17 cellular contexts compared by ENCODE assay signal in the genomic region with DNA sequence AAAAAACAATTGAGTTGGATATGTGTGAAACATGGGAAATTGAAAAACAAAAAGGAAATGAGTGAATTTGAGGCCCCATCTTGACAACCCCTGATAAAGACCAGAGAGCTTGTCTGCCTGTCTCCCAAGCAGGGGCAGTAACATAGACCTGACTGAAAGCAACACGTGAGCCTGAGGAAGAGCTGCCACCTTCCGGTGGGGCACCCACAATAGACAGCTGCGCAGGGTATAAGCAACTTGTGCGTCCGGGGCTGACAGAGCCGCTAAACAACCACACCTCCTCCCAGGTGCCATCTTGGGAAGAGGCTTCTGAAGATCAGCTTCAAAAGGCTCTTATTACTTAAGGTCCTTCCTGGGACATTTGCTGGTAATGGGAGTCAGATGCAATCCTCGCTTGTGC.
A peak's percentile ranks its signal among the peaks of the same experiment; 100 is the strongest.
DNase-seq lines count a peak whose midpoint lies in the region; ATAC-seq, FAIRE-seq and TF ChIP-seq lines count a peak whose summit lies in the region.
"Had no signal": no experiment of that assay in that cellular context is flagged by ENCODE, and none has a peak within 500 bp of the region (broad histone marks: within the 10 kb centered on the region; RNA-seq: fewer than 3 reads in every experiment).

No MANE protein-coding gene starts in this region.

- intact Hi-C loops in K562 (cut with micrococcal nuclease), result no loop called here

- H3K4me2 ChIP-seq in K562 (ENCODE audit: insufficient read depth, low read length), result no peak overlapping the region

- no peaks in the 10 kb centered on the region for H3K9me1 ChIP-seq in K562 (ENCODE audit: control insufficient read depth, insufficient read depth, low read length)

- no peak overlapping the region for H3K9ac ChIP-seq in K562 (ENCODE audit: insufficient read depth in 1 of 2, low read depth in 2 of 2, low read length in 2 of 2)

- POLR2A ChIA-PET in K562 (lab: Yijun Ruan, JAX), result interaction anchor here (0.5 to 0.9 kb wide), 2 partner anchors 14 to 445 kb away, joined by 3 read pairs; no protein-coding TSS in a partner anchor

- no peaks in the 10 kb centered on the region for H3K79me2 ChIP-seq in K562 (ENCODE audit: control insufficient read depth, insufficient read depth, low read length)

- TF ChIP-seq RAD21 in Ishikawa (IDR thresholded peaks at IDR 0.05; ENCODE audit: low read depth) (0 out of 2 replicates have a peak, but pooled peaks have one; percentile 2), K562 (CRISPR knock-in tag; conservative IDR thresholded peaks at IDR 0.05 in 1 of 2, IDR thresholded peaks at IDR 0.05 in 1 of 2) (no peak)

- DNase-seq in NCI-H748 (lab: John Stamatoyannopoulos, UW; ENCODE audit: unreplicated experiment) (peak; percentile 47), K562 (ENCODE audit: extremely low read depth in 1 of 4, low spot score in 3 of 4) (peak in 1 of 4 experiments; percentile 6), superior temporal gyrus (ENCODE audit: extremely low spot score) (peak; percentile 39), HK-2 (ENCODE audit: unreplicated experiment) (no peak), DMS153 (lab: John Stamatoyannopoulos, UW) (no peak)
- DNase-seq: BE2C; CD8-positive, alpha-beta T cell; NCI-H1092 treated with DMSO at 0.1 percent for 48 hours; NCI-H1694 treated with DMSO at 0.1 percent for 48 hours; NCI-H2171; NCI-H510A; PC-3 had no signal

- TF ChIP-seq EP300 in Ishikawa (IDR thresholded peaks at IDR 0.05; ENCODE audit: borderline replicate concordance), result no peak
- no peak for TF ChIP-seq EP300 in K562 (IDR thresholded peaks at IDR 0.05; ENCODE audit: low read length)

- FAIRE-seq in K562 (lab: Jason Lieb, UNC), result no peak
- FAIRE-seq: GM18507 had no signal

- WGBS in K562 (ENCODE audit: insufficient coverage, low coverage, missing lambda C conversion rate), result 0% methylated on average over 6 of the region's 7 CpGs

- no peak overlapping the region for H3K27ac ChIP-seq in K562 (ENCODE audit: extremely low read depth, low read depth, low read length)
- H3K27ac ChIP-seq: SK-N-MC had no signal

- no peaks in the 10 kb centered on the region for H3K27me3 ChIP-seq in K562 (ENCODE audit: control insufficient read depth in 2 of 2, insufficient read depth in 2 of 2, low read length in 2 of 2)
- H3K27me3 ChIP-seq: BE2C had no signal

- H3K4me3 ChIP-seq in K562, result no peak overlapping the region
- H3K4me3 ChIP-seq: HAP-1, SK-N-MC had no signal

- ATAC-seq in K562, result peak; percentile 59; the same call in 2 of the 3 replicates
- no peak for ATAC-seq in activated CD4-positive, CD25-positive, alpha-beta regulatory T cell treated with anti-CD3 and anti-CD28 coated beads, Interleukin-2, amount 50 U/mL, for 24 hours
- ATAC-seq: CD8-positive, alpha-beta T cell; PC-3 had no signal

- no peak for TF ChIP-seq POLR2A in K562 (conservative IDR thresholded peaks at IDR 0.05)

- CTCF ChIA-PET in K562 (lab: Yijun Ruan, JAX; ENCODE audit: low intra/inter-chr PET ratio), result no interaction called here

- no peaks in the 10 kb centered on the region for H3K36me3 ChIP-seq in K562 (ENCODE audit: control insufficient read depth, insufficient read depth, low read length)
- H3K36me3 ChIP-seq: BE2C, HAP-1 had no signal

- in situ Hi-C loops in K562 (cut with MboI), result no loop called here

- no peak overlapping the region for H2AFZ ChIP-seq in K562 (ENCODE audit: low read depth, low read length)

- TF ChIP-seq CTCF in K562 (IDR thresholded peaks at IDR 0.05 in 2 of 3, conservative IDR thresholded peaks at IDR 0.05 in 1 of 3; ENCODE audit: insufficient read depth in 2 of 3, low read depth in 1 of 3, low read length in 3 of 3), result peak in 2 of 3 experiments; percentile 10 to 18; a peak in 1 of 6 replicates

- 0 out of 2 replicates have a peak, but pooled peaks cover 4% of the 10 kb centered on the region for H4K20me1 ChIP-seq in K562 (replicated peaks; ENCODE audit: control insufficient read depth, insufficient read depth, low read length)

- H3K9me3 ChIP-seq in K562 (replicated peaks; ENCODE audit: control insufficient read depth, insufficient read depth, low read depth, low read length), result no peaks in the 10 kb centered on the region
- H3K9me3 ChIP-seq: BE2C, HAP-1 had no signal

- no peaks in the 10 kb centered on the region for H3K4me1 ChIP-seq in K562 (replicated peaks in 1 of 2; ENCODE audit: control insufficient read depth in 2 of 2, insufficient read depth in 2 of 2, low read length in 2 of 2)
- H3K4me1 ChIP-seq: BE2C, HAP-1 had no signal

- no TSS peak for BruUV-seq in K562 (replicated peaks; lab: Mats Ljungman, UMichigan)

TF ChIP-seq in Ishikawa, 13 proteins besides CTCF, POLR2A, EP300 and RAD21:
- TF ChIP-seq, protein P1, sequence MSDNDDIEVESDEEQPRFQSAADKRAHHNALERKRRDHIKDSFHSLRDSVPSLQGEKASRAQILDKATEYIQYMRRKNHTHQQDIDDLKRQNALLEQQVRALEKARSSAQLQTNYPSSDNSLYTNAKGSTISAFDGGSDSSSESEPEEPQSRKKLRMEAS (IDR thresholded peaks at IDR 0.05), result no peak
- TF ChIP-seq FOXM1 (IDR thresholded peaks at IDR 0.05; ENCODE audit: borderline replicate concordance, low read depth) (no peak), ZBTB7A (IDR thresholded peaks at IDR 0.05; ENCODE audit: low read depth) (no peak), NFIC (IDR thresholded peaks at IDR 0.05) (no peak), TAF1 (IDR thresholded peaks at IDR 0.05; ENCODE audit: low read depth) (no peak)

TF ChIP-seq in K562, 482 proteins besides CTCF, POLR2A, EP300 and RAD21:
- no peak for TF ChIP-seq NR1H2 (CRISPR knock-in tag; IDR thresholded peaks at IDR 0.05)
- TF ChIP-seq GTF2F1 (IDR thresholded peaks at IDR 0.05; ENCODE audit: low read depth, low read length), result no peak

Comparison
In these comparisons a context has a peak if more than half of its experiments do, and no peak if none do; other contexts are left out.
1. DNase-seq: peak in NCI-H748 (single experiment) and superior temporal gyrus (single experiment); none in HK-2 (single experiment) and DMS153 (single experiment).